9 cellular contexts compared by ENCODE assay signal in the genomic region with DNA sequence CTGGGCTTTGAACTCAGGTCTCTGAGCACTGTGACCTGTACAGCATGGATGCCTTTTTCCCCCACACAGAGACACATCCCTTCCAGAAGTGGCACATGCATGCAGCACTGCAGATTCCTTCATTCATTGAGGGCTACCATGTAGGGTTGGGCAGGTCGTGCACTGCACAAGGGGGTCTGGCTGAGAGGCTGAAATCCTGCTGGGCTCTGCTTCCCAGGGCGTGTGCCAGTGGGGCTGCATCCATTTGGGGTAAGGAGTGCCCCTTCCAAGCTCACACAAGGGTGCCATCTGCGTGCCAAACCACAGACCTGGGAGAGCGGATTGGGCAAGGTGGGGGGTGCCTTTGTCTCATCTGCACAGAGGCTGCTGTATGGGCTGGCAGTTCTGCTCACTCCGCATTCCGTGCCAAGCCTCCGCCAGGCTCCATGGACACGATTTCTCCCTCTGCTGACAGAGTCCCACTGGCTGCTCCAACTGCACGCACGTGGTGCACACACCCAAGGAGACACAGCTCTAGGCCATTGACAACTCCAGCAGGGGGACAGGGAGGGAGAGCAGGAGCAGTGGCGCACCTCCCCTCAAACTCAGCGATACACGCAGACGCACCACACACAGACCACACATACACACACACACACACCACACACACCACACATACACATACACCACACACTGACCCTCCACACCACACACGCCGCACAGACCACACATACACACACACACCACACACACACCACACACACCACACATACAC. TPM values are rescaled to one million over a fixed set of nuclear protein-coding genes. Genes with fewer than 3 reads are reported as not detected.
DNase-seq lines count a peak whose midpoint lies in the region; ATAC-seq lines count a peak whose summit lies in the region.
"Had no signal": no experiment of that assay in that cellular context is flagged by ENCODE, and none has a peak within 500 bp of the region (broad histone marks: within the 10 kb centered on the region; RNA-seq: fewer than 3 reads in every experiment).

No MANE protein-coding gene starts in this region.

- in situ Hi-C loops in KBM-7 (cut with MboI; ENCODE audit: low pct_unique_long_range_greater_than_20kb, low sequenced_read_pairs), result no loop called here

- ATAC-seq in left colon (peak; percentile 28), HG02678 (IDR thresholded peaks at IDR 0.05; ENCODE audit: unreplicated experiment) (no peak), HG03159 (IDR thresholded peaks at IDR 0.05; ENCODE audit: unreplicated experiment) (no peak)

- DNase-seq in COLO829 (ENCODE audit: low spot score) (peak; percentile 45), KBM-7 (peak; percentile 58), T1000 (lab: John Stamatoyannopoulos, UW) (peak; percentile 34), left colon (no peak), cerebellum (ENCODE audit: low spot score) (no peak)
- DNase-seq in activated CD8-positive, alpha-beta memory T cell treated with anti-CD3 and anti-CD28 coated beads, Interleukin-2, amount 50 U/mL, for 48 hours, result no peak

- intact Hi-C loops in left colon (cut with DNase I, micrococcal nuclease), result no loop called here

RNA-seq across cellular contexts. Expression of a gene that starts 4.5 kb away (rescaled TPM):
- total RNA-seq in left colon (not detected), cerebellum (2.6 TPM)
- total RNA-seq: fibroblast of villous mesenchyme had no signal

RNA-seq across cellular contexts. Expression of a gene that starts 13.8 kb away (rescaled TPM):
- total RNA-seq in left colon (100 to 1,000 TPM in 1 of 2 donors, 10 to 100 TPM in 1; 63.5 to 115 TPM), cerebellum (14.0 TPM)

RNA-seq across cellular contexts. Expression of a gene that starts 17.0 kb away (rescaled TPM):
- not detected for total RNA-seq in left colon
- total RNA-seq in cerebellum, result not detected
- total RNA-seq: fibroblast of villous mesenchyme had no signal

RNA-seq across cellular contexts. Expression of a gene that starts 28.8 kb away (rescaled TPM):
- 10 to 100 TPM in 1 of 2 donors, 1 to 10 TPM in 1; 8.0 to 10.3 TPM for total RNA-seq in left colon
- total RNA-seq in cerebellum, result 0.91 TPM

RNA-seq across cellular contexts. Expression of a gene that starts 37.4 kb away (rescaled TPM):
- total RNA-seq in left colon (1 to 10 TPM; 4.0 to 4.8 TPM), cerebellum (9.6 TPM)

Comparison
In these comparisons a context has a peak if more than half of its experiments do, and no peak if none do; other contexts are left out.
1. DNase-seq: peak in COLO829 (single experiment), KBM-7 (single experiment) and T1000 (single experiment); none in left colon (0 of 2), cerebellum (single experiment) and activated CD8-positive, alpha-beta memory T cell treated with anti-CD3 and anti-CD28 coated beads, Interleukin-2, amount 50 U/mL, for 48 hours (single experiment).